ENCODE assay signal across 8 cellular contexts in the genomic region with DNA sequence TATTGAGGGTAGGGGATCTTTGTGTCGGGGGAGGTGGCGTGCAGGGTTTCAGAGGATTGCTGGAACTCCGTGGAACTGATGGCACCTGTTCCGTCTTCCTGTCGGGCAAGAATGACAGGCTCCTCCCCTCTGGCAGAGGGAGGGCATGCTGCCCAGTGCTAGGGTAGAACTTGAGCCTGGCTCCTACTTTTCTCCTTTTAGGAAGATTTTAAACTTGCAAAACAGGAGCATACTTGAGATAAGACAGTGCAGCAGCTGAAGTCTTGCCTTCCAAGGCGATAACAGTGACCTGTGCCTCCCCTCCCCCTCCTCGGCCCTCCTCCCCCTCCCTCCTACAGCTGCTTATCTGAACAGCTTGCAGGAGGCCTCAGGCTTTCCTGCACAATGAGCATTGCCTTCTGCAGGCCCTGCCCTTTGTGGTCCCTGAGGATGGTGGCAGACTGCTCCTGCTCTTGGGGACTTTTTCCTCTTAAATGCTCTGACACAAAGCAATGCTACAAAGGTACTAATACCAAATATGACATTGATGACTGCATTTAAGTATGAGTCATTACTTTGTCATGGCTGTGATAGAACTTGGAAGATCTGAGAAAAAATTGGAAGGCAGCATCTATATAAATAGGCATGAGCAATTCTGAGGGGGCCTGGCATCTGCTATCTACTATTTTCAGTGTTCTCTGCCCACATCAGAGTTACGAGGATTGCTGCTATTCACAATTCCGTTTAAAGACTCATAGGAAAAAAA. TPM values are rescaled to one million over a fixed set of nuclear protein-coding genes. Genes with fewer than 3 reads are reported as not detected.
DNase-seq lines count a peak whose midpoint lies in the region; ATAC-seq and TF ChIP-seq lines count a peak whose summit lies in the region.

No MANE protein-coding gene starts in this region.

- peaks cover 40% of the 10 kb centered on the region for H3K4me1 ChIP-seq in psoas muscle

- peak overlapping the region; percentile 93 for H3K27ac ChIP-seq in psoas muscle

- peak; percentile 21 to 66 (median 38) for ATAC-seq in psoas muscle
- ATAC-seq in GM21576 (IDR thresholded peaks at IDR 0.05; ENCODE audit: unreplicated experiment) = no peak
- ATAC-seq in HG03460 (IDR thresholded peaks at IDR 0.05; ENCODE audit: unreplicated experiment) = no peak
- no peak for ATAC-seq in HG03175 (IDR thresholded peaks at IDR 0.05; ENCODE audit: unreplicated experiment)

- DNase-seq in H4 (ENCODE audit: low spot score) = peak; percentile 23
- peak; percentile 78 for DNase-seq in NCI-H748 treated with DMSO at 0.1 percent for 48 hours (lab: John Stamatoyannopoulos, UW)
- peak; percentile 70 for DNase-seq in amniotic epithelial cell (ENCODE audit: low read depth)
- DNase-seq in hepatic stellate cell (ENCODE audit: low spot score) = peak; percentile 26
- DNase-seq in psoas muscle = peak; percentile 55 to 72

- intact Hi-C loops in psoas muscle (cut with DNase I) = loop anchor here (5.0 to 10.0 kb wide), 3 partner anchors 51 to 398 kb away; no protein-coding TSS in a partner anchor

- H3K4me3 ChIP-seq in psoas muscle = peak overlapping the region; percentile 82

- no peak for TF ChIP-seq CTCF in psoas muscle (IDR thresholded peaks at IDR 0.05)

- 13 to 32% (median 17%) methylated on average over 9 of the region's 9 CpGs for WGBS in psoas muscle, 3 donors

- no peaks in the 10 kb centered on the region for H3K9me3 ChIP-seq in psoas muscle

- H3K36me3 ChIP-seq in psoas muscle (ENCODE audit: insufficient read depth in 1 of 2, low read depth in 1 of 2) = no peaks in the 10 kb centered on the region

- no peaks in the 10 kb centered on the region for H3K27me3 ChIP-seq in psoas muscle (ENCODE audit: insufficient read depth in 3 of 3, low read length in 2 of 3)

RNA-seq across cellular contexts. Expression of gene GADD45G, which starts 1.9 kb away (rescaled TPM):
- total RNA-seq in H4 (2014; rRNA removed; shearing (Covaris generic)) = 0.52 and 1.3 TPM in 2 replicates
- 100 to 1,000 TPM in 1 of 4 donors, 10 to 100 TPM in 2, 1 to 10 TPM in 1; 2.4 to 185 (median 13.8) TPM for total RNA-seq in psoas muscle
- polyA plus RNA-seq in psoas muscle = 100 to 1,000 TPM in 2 of 3 donors, 10 to 100 TPM in 1; 30.7 to 288 (median 189) TPM

Comparison
In these comparisons a context has a peak if more than half of its experiments do, and no peak if none do; other contexts are left out.
1. DNase-seq: peak in every context shown above with its lines; median percentile 78 in NCI-H748 treated with DMSO at 0.1 percent for 48 hours; 70 in amniotic epithelial cell; 64 in psoas muscle; 26 in hepatic stellate cell; 23 in H4.
2. ATAC-seq: peak in psoas muscle (4 of 4); none in GM21576 (single experiment), HG03460 (single experiment) and HG03175 (single experiment).